10 cellular contexts compared by ENCODE assay signal in the genomic region with DNA sequence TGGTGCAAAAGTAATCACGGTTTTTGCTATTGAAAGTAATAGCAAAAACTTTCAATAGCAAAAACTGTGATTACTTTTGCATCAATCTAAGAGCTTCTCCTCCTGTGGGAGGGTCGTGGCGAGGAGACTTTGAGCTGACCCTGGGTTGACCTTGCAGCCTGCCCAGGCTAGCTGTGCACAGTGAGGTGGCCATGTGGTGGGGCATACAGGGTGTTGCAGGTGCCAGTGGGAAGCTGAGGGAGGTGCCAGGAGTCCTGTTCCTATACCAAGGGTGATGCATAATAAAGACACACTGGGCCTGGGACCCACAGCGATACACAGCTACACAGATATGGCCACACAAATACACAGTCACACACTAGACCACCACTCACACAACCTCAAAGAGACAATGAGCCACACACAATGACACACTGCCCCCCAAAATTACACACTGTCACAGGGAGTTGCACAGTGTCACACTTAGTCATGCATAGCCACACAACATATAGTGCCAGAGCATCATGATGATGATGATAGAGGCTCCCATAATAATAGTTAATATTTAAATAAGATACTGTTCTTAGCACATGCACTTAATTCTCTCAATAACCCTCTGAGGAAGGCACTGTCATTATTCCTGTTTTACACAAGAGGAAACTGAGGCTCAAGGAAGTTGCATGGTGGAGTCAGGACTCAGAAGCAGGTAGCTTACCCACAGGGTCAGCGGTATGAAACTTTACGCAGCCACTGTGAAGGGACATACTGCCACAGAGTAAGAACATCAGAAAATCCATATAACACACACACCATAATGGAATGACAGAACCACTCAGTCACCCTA. TPM values are rescaled to one million over a fixed set of nuclear protein-coding genes. Genes with fewer than 3 reads are reported as not detected.
DNase-seq lines count a peak whose midpoint lies in the region; ATAC-seq and TF ChIP-seq lines count a peak whose summit lies in the region.
"Had no signal": no experiment of that assay in that cellular context is flagged by ENCODE, and none has a peak within 500 bp of the region (broad histone marks: within the 10 kb centered on the region; RNA-seq: fewer than 3 reads in every experiment).

No MANE protein-coding gene starts in this region.

- CTCF ChIA-PET in mammary epithelial cell (lab: Charles Lee; ENCODE audit: low non-redundant PET): no interaction called here

- WGBS in mammary epithelial cell (ENCODE audit: low coverage, missing lambda C conversion rate): 92% methylated on average over 6 of the region's 6 CpGs

- no peaks in the 10 kb centered on the region for H4K20me1 ChIP-seq in mammary epithelial cell (ENCODE audit: insufficient read depth, low read length)

- intact Hi-C loops in mammary epithelial cell (cut with micrococcal nuclease): no loop called here
- intact Hi-C loops in upper lobe of right lung (cut with DNase I): no loop called here

- H3K27me3 Mint-ChIP-seq in naive B cell: peaks cover 0 to 1% (median under 1%) of the 10 kb centered on the region in 3 donors

- in situ Hi-C loops in mammary epithelial cell (cut with MboI; ENCODE audit: low sequenced_read_pairs in 2 of 2): no loop called here

- dilution Hi-C loops in mammary epithelial cell (cut with HindIII; ENCODE audit: low sequenced_read_pairs): no loop called here

- TF ChIP-seq CTCF in mammary epithelial cell (conservative IDR thresholded peaks at IDR 0.05 in 1 of 2, IDR thresholded peaks at IDR 0.05 in 1 of 2; ENCODE audit: extremely low read depth in 1 of 2, insufficient read depth in 1 of 2, low read depth in 1 of 2, low read length in 2 of 2) (no peak), upper lobe of right lung (IDR thresholded peaks at IDR 0.05) (no peak)

- H3K4me1 ChIP-seq in mammary epithelial cell (ENCODE audit: insufficient read depth, low read length) (peaks cover 23% of the 10 kb centered on the region), upper lobe of right lung (peaks cover 12% of the 10 kb centered on the region)

- H3K4me3 ChIP-seq in mammary epithelial cell (replicated peaks in 1 of 3; ENCODE audit: insufficient read depth in 1 of 3, low read depth in 2 of 3, low read length in 3 of 3) (no peak overlapping the region), upper lobe of right lung (peak overlapping the region; percentile 71)

- no peaks in the 10 kb centered on the region for H3K9me3 ChIP-seq in mammary epithelial cell (replicated peaks; ENCODE audit: insufficient read depth, low read length)
- H3K9me3 ChIP-seq in upper lobe of right lung: no peaks in the 10 kb centered on the region

- peak; percentile 4 for DNase-seq in stimulated activated CD4-positive, alpha-beta T cell treated with anti-CD3 and anti-CD28 coated beads, Interleukin-4, amount 100 ng/mL, for 24 hours
- DNase-seq in stimulated activated CD4-positive, alpha-beta T cell treated with anti-CD3 and anti-CD28 coated beads, Interleukin-1b, Interleukin-23, amount 100 ng/mL, for 48 hours: no peak
- no peak for DNase-seq in mammary epithelial cell
- no peak for DNase-seq in naive B cell
- peak; percentile 52 for DNase-seq in upper lobe of right lung
- no peak for DNase-seq in stimulated activated naive CD4-positive, alpha-beta T cell treated with Interleukin-2 at 50 U/mL for 16 hours (lab: John Stamatoyannopoulos, UW)
- DNase-seq: cortex of kidney, NCI-H1694 had no signal

- H3K27me3 ChIP-seq in mammary epithelial cell (ENCODE audit: insufficient read depth, low read length): no peaks in the 10 kb centered on the region
- no peaks in the 10 kb centered on the region for H3K27me3 ChIP-seq in upper lobe of right lung

- H3K9me3 Mint-ChIP-seq in naive B cell: no peaks in the 10 kb centered on the region

- BruUV-seq in mammary epithelial cell (replicated peaks; lab: Mats Ljungman, UMichigan): no TSS peak

- H3K36me3 Mint-ChIP-seq in naive B cell: no peaks in the 10 kb centered on the region

- peak overlapping the region; percentile 87 to 99 (median 99) for H3K4me3 Mint-ChIP-seq in naive B cell

- H3K27ac ChIP-seq in mammary epithelial cell (ENCODE audit: insufficient read depth, low read depth, low read length) (no peak overlapping the region), upper lobe of right lung (peak overlapping the region; percentile 17)

- H3K79me2 ChIP-seq in mammary epithelial cell (ENCODE audit: insufficient read depth, low read length): peaks cover 42% of the 10 kb centered on the region

- H3K36me3 ChIP-seq in mammary epithelial cell (ENCODE audit: insufficient read depth, low read length) (peaks cover 2% of the 10 kb centered on the region), upper lobe of right lung (peaks cover 11% of the 10 kb centered on the region)

- no peak overlapping the region for H2AFZ ChIP-seq in mammary epithelial cell (ENCODE audit: low read depth, low read length)

- no peak overlapping the region for H3K9ac ChIP-seq in mammary epithelial cell (ENCODE audit: insufficient read depth, low read length)

- peaks cover 19 to 26% (median 24%) of the 10 kb centered on the region in 3 donors for H3K4me1 Mint-ChIP-seq in naive B cell

- peak overlapping the region in 5 of 6 donors; percentile 49 to 100 (median 94) for H3K27ac Mint-ChIP-seq in naive B cell

- H3K4me2 ChIP-seq in mammary epithelial cell (ENCODE audit: insufficient read depth, low read depth, low read length): peak overlapping the region; percentile 97

- ATAC-seq in naive B cell (ENCODE audit: low read depth in 2 of 2) (no peak), upper lobe of right lung (no peak), HG03175 (IDR thresholded peaks at IDR 0.05; ENCODE audit: unreplicated experiment) (no peak), HG03432 (IDR thresholded peaks at IDR 0.05; ENCODE audit: unreplicated experiment) (no peak)

RNA-seq across cellular contexts. Expression of a gene that starts 6.3 kb away (rescaled TPM):
- total RNA-seq in mammary epithelial cell (10 to 100 TPM; 53.0 to 75.8 TPM), upper lobe of right lung (32.2 TPM)
- polyA plus RNA-seq in mammary epithelial cell (29.1 TPM), naive B cell (ENCODE audit: low read depth in 6 of 6) (1 to 10 TPM in 5 of 6 donors, not detected in 1; 1.9 to 4.1 (median 2.6) TPM)
- 131 TPM for polyA minus RNA-seq in mammary epithelial cell

RNA-seq across cellular contexts. Expression of a gene that starts 15.9 kb away (rescaled TPM):
- under 1 TPM in 1 of 2 donors, not detected in 1; 0.17 TPM for total RNA-seq in mammary epithelial cell
- not detected for polyA plus RNA-seq in mammary epithelial cell
- not detected for polyA minus RNA-seq in mammary epithelial cell
- under 1 TPM in 4 of 6 donors, not detected in 2; 0.09 to 0.50 (median 0.30) TPM for polyA plus RNA-seq in naive B cell (ENCODE audit: low read depth in 6 of 6)
- total RNA-seq in upper lobe of right lung: 2.7 TPM

RNA-seq across cellular contexts. Expression of a gene that starts 32.5 kb away (rescaled TPM):
- total RNA-seq in mammary epithelial cell (1 to 10 TPM; 1.8 to 3.0 TPM), upper lobe of right lung (8.9 TPM)
- polyA plus RNA-seq in mammary epithelial cell (1.8 TPM), naive B cell (ENCODE audit: low read depth in 6 of 6) (10 to 100 TPM in 4 of 6 donors, 1 to 10 TPM in 2; 8.4 to 17.8 (median 11.8) TPM)
- polyA minus RNA-seq in mammary epithelial cell: 1.1 TPM

Comparison
In these comparisons a context has a peak if more than half of its experiments do, and no peak if none do; other contexts are left out.
1. DNase-seq: peak in stimulated activated CD4-positive, alpha-beta T cell treated with anti-CD3 and anti-CD28 coated beads, Interleukin-4, amount 100 ng/mL, for 24 hours (single experiment) and upper lobe of right lung (single experiment); none in stimulated activated CD4-positive, alpha-beta T cell treated with anti-CD3 and anti-CD28 coated beads, Interleukin-1b, Interleukin-23, amount 100 ng/mL, for 48 hours (single experiment), mammary epithelial cell (single experiment), naive B cell (single experiment) and stimulated activated naive CD4-positive, alpha-beta T cell treated with Interleukin-2 at 50 U/mL for 16 hours (single experiment).